ENCODE assay signal across 1 cellular context in genomic region chr13:28532226-28533048, GRCh38.
TF ChIP-seq lines count a peak whose summit lies in the region.

No MANE protein-coding gene starts in this region.

TF ChIP-seq in K562, 482 proteins besides CTCF, POLR2A, EP300 and RAD21 (continued from another document and continues in another):
- TF ChIP-seq, protein P1, sequence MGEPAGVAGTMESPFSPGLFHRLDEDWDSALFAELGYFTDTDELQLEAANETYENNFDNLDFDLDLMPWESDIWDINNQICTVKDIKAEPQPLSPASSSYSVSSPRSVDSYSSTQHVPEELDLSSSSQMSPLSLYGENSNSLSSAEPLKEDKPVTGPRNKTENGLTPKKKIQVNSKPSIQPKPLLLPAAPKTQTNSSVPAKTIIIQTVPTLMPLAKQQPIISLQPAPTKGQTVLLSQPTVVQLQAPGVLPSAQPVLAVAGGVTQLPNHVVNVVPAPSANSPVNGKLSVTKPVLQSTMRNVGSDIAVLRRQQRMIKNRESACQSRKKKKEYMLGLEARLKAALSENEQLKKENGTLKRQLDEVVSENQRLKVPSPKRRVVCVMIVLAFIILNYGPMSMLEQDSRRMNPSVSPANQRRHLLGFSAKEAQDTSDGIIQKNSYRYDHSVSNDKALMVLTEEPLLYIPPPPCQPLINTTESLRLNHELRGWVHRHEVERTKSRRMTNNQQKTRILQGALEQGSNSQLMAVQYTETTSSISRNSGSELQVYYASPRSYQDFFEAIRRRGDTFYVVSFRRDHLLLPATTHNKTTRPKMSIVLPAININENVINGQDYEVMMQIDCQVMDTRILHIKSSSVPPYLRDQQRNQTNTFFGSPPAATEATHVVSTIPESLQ (CRISPR knock-in tag; IDR thresholded peaks at IDR 0.05): no peak
- TF ChIP-seq CBFB (CRISPR knock-in tag; IDR thresholded peaks at IDR 0.05) (no peak), THAP12 (CRISPR knock-in tag; IDR thresholded peaks at IDR 0.05) (no peak), PBX2 (CRISPR knock-in tag; IDR thresholded peaks at IDR 0.05; ENCODE audit: low read depth) (no peak), PBX2 (tag; conservative IDR thresholded peaks at IDR 0.05; ENCODE audit: low read depth) (peak; percentile 58; the same call in 1 of the 2 replicates), SRF (CRISPR knock-in tag; IDR thresholded peaks at IDR 0.05) (no peak), ZBTB33 (CRISPR knock-in tag; IDR thresholded peaks at IDR 0.05) (peak; percentile 49; the same call in 1 of the 2 replicates), CREM (IDR thresholded peaks at IDR 0.05; ENCODE audit: low read depth) (peak; percentile 43), NR0B1 (IDR thresholded peaks at IDR 0.05; ENCODE audit: partially characterized antibody) (no peak), MTA1 (IDR thresholded peaks at IDR 0.05; ENCODE audit: borderline replicate concordance) (no peak), L3MBTL2 (IDR thresholded peaks at IDR 0.05) (peak; percentile 82), SIX5 (IDR thresholded peaks at IDR 0.05; ENCODE audit: borderline replicate concordance in 1 of 2, insufficient read depth in 1 of 2, low read depth in 1 of 2, low read length in 2 of 2) (no peak), NFYB (IDR thresholded peaks at IDR 0.05; ENCODE audit: extremely low read depth, insufficient read length) (no peak), KAT8 (IDR thresholded peaks at IDR 0.05; ENCODE audit: low read depth) (no peak), ZNF143 (CRISPR knock-in tag; IDR thresholded peaks at IDR 0.05) (no peak), U2AF2 (optimal IDR thresholded peaks at IDR 0.05; ENCODE audit: low read depth, low read length) (no peak), CC2D1A (IDR thresholded peaks at IDR 0.05) (peak; percentile 34; the same call in 1 of the 2 replicates), SUPT5H (IDR thresholded peaks at IDR 0.05) (peak; percentile 21; the same call in 1 of the 2 replicates), SPI1 (IDR thresholded peaks at IDR 0.05; ENCODE audit: borderline replicate concordance, low read depth, low read length) (no peak), ZNF449 (CRISPR knock-in tag; IDR thresholded peaks at IDR 0.05) (no peak), DDX20 (tag; IDR thresholded peaks at IDR 0.05; ENCODE audit: low read depth) (no peak), TBL1XR1 (IDR thresholded peaks at IDR 0.05; ENCODE audit: low read length in 2 of 2) (no peak), EHMT2 (IDR thresholded peaks at IDR 0.05) (no peak), ZFP30 (CRISPR knock-in tag; IDR thresholded peaks at IDR 0.05; ENCODE audit: borderline replicate concordance) (no peak), ZNF140 (CRISPR knock-in tag; IDR thresholded peaks at IDR 0.05) (no peak), ZNF778 (CRISPR knock-in tag; IDR thresholded peaks at IDR 0.05) (no peak), ERF (CRISPR knock-in tag; IDR thresholded peaks at IDR 0.05) (0 out of 2 replicates have a peak, but pooled peaks have one; percentile 19), BHLHE40 (IDR thresholded peaks at IDR 0.05; ENCODE audit: low read length) (no peak; the same call in 1 of the 2 replicates), NCOA2 (IDR thresholded peaks at IDR 0.05; ENCODE audit: partially characterized antibody in 2 of 2) (no peak), ZSCAN32 (CRISPR knock-in tag; IDR thresholded peaks at IDR 0.05) (no peak), PHF20 (IDR thresholded peaks at IDR 0.05; ENCODE audit: partially characterized antibody) (no peak), C11orf30 (IDR thresholded peaks at IDR 0.05; ENCODE audit: low read depth) (no peak), ATF1 (CRISPR knock-in tag; IDR thresholded peaks at IDR 0.05) (no peak), ATF1 (tag; IDR thresholded peaks at IDR 0.05) (peak; percentile 68), CXXC5 (CRISPR knock-in tag; IDR thresholded peaks at IDR 0.05) (peak; percentile 90), ZNF12 (CRISPR knock-in tag; IDR thresholded peaks at IDR 0.05) (no peak), ZNF436 (CRISPR knock-in tag; IDR thresholded peaks at IDR 0.05) (no peak), RNF2 (IDR thresholded peaks at IDR 0.05) (peak; percentile 53; the same call in 1 of the 2 replicates), FOXM1 (IDR thresholded peaks at IDR 0.05; ENCODE audit: low read depth) (peak; percentile 59; the same call in 1 of the 2 replicates), FOXM1 (CRISPR knock-in tag; IDR thresholded peaks at IDR 0.05; ENCODE audit: low read depth) (no peak), TCF7 (IDR thresholded peaks at IDR 0.05; ENCODE audit: borderline replicate concordance) (no peak), ZNF431 (CRISPR knock-in tag; IDR thresholded peaks at IDR 0.05) (no peak), MED1 (CRISPR knock-in tag; IDR thresholded peaks at IDR 0.05; ENCODE audit: borderline replicate concordance) (no peak), ZC3H4 (CRISPR knock-in tag; IDR thresholded peaks at IDR 0.05; ENCODE audit: borderline replicate concordance) (no peak), CREBBP (IDR thresholded peaks at IDR 0.05; ENCODE audit: low read depth, low read length) (no peak)
- TF ChIP-seq, protein P2, sequence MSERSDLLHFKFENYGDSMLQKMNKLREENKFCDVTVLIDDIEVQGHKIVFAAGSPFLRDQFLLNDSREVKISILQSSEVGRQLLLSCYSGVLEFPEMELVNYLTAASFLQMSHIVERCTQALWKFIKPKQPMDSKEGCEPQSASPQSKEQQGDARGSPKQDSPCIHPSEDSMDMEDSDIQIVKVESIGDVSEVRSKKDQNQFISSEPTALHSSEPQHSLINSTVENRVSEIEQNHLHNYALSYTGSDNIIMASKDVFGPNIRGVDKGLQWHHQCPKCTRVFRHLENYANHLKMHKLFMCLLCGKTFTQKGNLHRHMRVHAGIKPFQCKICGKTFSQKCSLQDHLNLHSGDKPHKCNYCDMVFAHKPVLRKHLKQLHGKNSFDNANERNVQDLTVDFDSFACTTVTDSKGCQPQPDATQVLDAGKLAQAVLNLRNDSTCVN (CRISPR knock-in tag; IDR thresholded peaks at IDR 0.05): no peak
- TF ChIP-seq, protein P3, sequence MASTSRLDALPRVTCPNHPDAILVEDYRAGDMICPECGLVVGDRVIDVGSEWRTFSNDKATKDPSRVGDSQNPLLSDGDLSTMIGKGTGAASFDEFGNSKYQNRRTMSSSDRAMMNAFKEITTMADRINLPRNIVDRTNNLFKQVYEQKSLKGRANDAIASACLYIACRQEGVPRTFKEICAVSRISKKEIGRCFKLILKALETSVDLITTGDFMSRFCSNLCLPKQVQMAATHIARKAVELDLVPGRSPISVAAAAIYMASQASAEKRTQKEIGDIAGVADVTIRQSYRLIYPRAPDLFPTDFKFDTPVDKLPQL (IDR thresholded peaks at IDR 0.05; ENCODE audit: extremely low read depth, insufficient read length): no peak
- TF ChIP-seq, protein P4, sequence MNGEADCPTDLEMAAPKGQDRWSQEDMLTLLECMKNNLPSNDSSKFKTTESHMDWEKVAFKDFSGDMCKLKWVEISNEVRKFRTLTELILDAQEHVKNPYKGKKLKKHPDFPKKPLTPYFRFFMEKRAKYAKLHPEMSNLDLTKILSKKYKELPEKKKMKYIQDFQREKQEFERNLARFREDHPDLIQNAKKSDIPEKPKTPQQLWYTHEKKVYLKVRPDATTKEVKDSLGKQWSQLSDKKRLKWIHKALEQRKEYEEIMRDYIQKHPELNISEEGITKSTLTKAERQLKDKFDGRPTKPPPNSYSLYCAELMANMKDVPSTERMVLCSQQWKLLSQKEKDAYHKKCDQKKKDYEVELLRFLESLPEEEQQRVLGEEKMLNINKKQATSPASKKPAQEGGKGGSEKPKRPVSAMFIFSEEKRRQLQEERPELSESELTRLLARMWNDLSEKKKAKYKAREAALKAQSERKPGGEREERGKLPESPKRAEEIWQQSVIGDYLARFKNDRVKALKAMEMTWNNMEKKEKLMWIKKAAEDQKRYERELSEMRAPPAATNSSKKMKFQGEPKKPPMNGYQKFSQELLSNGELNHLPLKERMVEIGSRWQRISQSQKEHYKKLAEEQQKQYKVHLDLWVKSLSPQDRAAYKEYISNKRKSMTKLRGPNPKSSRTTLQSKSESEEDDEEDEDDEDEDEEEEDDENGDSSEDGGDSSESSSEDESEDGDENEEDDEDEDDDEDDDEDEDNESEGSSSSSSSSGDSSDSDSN (IDR thresholded peaks at IDR 0.05; ENCODE audit: borderline replicate concordance in 1 of 2, low read depth in 2 of 2, low read length in 2 of 2): peak; percentile 91 to 96
- TF ChIP-seq, protein P5, sequence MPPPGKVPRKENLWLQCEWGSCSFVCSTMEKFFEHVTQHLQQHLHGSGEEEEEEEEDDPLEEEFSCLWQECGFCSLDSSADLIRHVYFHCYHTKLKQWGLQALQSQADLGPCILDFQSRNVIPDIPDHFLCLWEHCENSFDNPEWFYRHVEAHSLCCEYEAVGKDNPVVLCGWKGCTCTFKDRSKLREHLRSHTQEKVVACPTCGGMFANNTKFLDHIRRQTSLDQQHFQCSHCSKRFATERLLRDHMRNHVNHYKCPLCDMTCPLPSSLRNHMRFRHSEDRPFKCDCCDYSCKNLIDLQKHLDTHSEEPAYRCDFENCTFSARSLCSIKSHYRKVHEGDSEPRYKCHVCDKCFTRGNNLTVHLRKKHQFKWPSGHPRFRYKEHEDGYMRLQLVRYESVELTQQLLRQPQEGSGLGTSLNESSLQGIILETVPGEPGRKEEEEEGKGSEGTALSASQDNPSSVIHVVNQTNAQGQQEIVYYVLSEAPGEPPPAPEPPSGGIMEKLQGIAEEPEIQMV (tag; conservative IDR thresholded peaks at IDR 0.05; ENCODE audit: low read depth): no peak
